ENCODE assay signal across 7 cellular contexts in the genomic region with DNA sequence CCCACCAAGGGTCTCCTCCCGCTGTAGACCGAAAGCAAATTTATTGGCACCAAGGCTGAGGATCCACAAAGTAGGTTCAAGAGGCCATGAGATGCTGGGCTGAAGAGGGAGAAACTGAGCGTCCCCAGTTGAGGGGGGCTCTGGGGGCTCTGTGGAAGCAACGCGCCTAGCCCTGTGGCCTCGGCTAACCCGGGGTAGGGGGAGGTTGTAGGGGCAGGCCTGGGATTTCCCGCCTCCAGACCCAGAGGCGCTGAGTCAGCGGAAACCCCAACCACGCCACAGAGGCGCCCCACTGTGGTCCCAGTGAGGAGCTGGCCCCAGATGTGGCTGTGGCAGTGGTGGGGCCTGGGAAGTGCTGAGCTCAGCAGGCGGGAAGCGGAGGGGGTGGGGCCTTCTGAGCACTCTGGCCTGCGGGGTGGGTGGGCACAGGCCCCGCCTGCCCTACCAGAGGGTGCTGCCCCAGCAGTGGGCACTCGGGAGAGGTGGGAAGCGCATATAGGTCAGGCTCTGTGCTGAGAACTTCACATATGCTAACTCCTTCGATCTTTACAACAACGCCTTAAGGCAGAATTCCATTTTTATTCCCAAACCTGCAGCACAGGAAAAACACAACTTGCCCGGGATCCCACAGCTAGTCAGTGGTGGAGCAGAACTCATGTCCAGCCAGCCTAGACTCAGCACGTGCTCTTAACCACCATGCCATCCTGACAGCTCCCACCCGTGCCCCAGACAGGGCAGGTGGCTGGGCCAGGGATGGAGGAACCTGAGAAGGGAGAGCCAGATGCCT. TPM values are rescaled to one million over a fixed set of nuclear protein-coding genes. Genes with fewer than 3 reads are reported as not detected.
DNase-seq lines count a peak whose midpoint lies in the region; ATAC-seq, FAIRE-seq and TF ChIP-seq lines count a peak whose summit lies in the region.

No MANE protein-coding gene starts in this region.

- peak; percentile 17 for FAIRE-seq in keratinocyte (lab: Jason Lieb, UNC)

- H3K27me3 ChIP-seq in GM23248 (replicated peaks; ENCODE audit: insufficient read depth) (no peaks in the 10 kb centered on the region), keratinocyte (ENCODE audit: control insufficient read depth, extremely low read depth, insufficient read depth, low read length) (no peaks in the 10 kb centered on the region)

- dilution Hi-C loops in keratinocyte (cut with MboI; ENCODE audit: extremely low pct_ligation_motif_present, low sequenced_read_pairs), result no loop called here

- H3K4me1 ChIP-seq in GM23248 (ENCODE audit: insufficient read depth) (peaks cover 61% of the 10 kb centered on the region), keratinocyte (ENCODE audit: control insufficient read depth, extremely low read depth, insufficient read depth, low read length) (peaks cover 49% of the 10 kb centered on the region)

- peak overlapping the region; percentile 93 for H3K4me2 ChIP-seq in GM23248 (ENCODE audit: unreplicated experiment)
- peak overlapping the region; percentile 86 for H3K4me2 ChIP-seq in keratinocyte (ENCODE audit: control insufficient read depth, extremely low read depth, insufficient read depth, low read depth, low read length)

- H3F3A ChIP-seq in GM23248 (ENCODE audit: insufficient read depth), result peaks cover 42% of the 10 kb centered on the region

- peak overlapping the region; percentile 89 for H3K9ac ChIP-seq in GM23248
- H3K9ac ChIP-seq in keratinocyte (ENCODE audit: control insufficient read depth, extremely low read depth, insufficient read depth, low read length), result peak overlapping the region; percentile 79

- peaks cover 39% of the 10 kb centered on the region for H3K4me1 Mint-ChIP-seq in T-helper 1 cell treated with Interleukin-12 subunit alpha and Interleukin-12 subunit beta and Interleukin-4 antibody, amounts not matched to agents 30 μg/mL and 1 μg/mL, for 36 hours (ENCODE audit: low read depth)

- ATAC-seq in HG03025 (IDR thresholded peaks at IDR 0.05; ENCODE audit: low FRiP score, unreplicated experiment), result no peak

- no peaks in the 10 kb centered on the region for H3K36me3 Mint-ChIP-seq in T-helper 1 cell treated with Interleukin-12 subunit alpha and Interleukin-12 subunit beta and Interleukin-4 antibody, amounts not matched to agents 30 μg/mL and 1 μg/mL, for 36 hours (ENCODE audit: low read depth)

- H2AFZ ChIP-seq in GM23248 (peak overlapping the region; percentile 29), keratinocyte (ENCODE audit: control insufficient read depth, low read length) (peak overlapping the region; percentile 50)

- H3K9me2 ChIP-seq in GM23248 (ENCODE audit: insufficient read depth), result no peaks in the 10 kb centered on the region

- H4K20me1 ChIP-seq in GM23248 (ENCODE audit: insufficient read depth) (no peaks in the 10 kb centered on the region), keratinocyte (ENCODE audit: control insufficient read depth, extremely low read depth, insufficient read depth, low read length) (no peaks in the 10 kb centered on the region)

- peak overlapping the region; percentile 59 for H3K4me3 Mint-ChIP-seq in T-helper 1 cell treated with Interleukin-12 subunit alpha and Interleukin-12 subunit beta and Interleukin-4 antibody, amounts not matched to agents 30 μg/mL and 1 μg/mL, for 36 hours

- peak; percentile 82 for DNase-seq in GM23248
- peak; percentile 79 for DNase-seq in astrocyte of the spinal cord (ENCODE audit: low read depth, low spot score)
- peak; percentile 25 for DNase-seq in keratinocyte (ENCODE audit: low read depth, low spot score)
- peak; percentile 59 to 63 for DNase-seq in stimulated activated CD4-positive, alpha-beta T cell treated with anti-CD3 and anti-CD28 coated beads, Interleukin-2, amount 100 ng/mL, for 48 hours
- DNase-seq in NCI-H2171 (lab: John Stamatoyannopoulos, UW), result no peak

- no peaks in the 10 kb centered on the region for H3K9me3 Mint-ChIP-seq in T-helper 1 cell treated with Interleukin-12 subunit alpha and Interleukin-12 subunit beta and Interleukin-4 antibody, amounts not matched to agents 30 μg/mL and 1 μg/mL, for 36 hours

- H3K27ac Mint-ChIP-seq in T-helper 1 cell treated with Interleukin-12 subunit alpha and Interleukin-12 subunit beta and Interleukin-4 antibody, amounts not matched to agents 30 μg/mL and 1 μg/mL, for 36 hours, result peak overlapping the region; percentile 72

- in situ Hi-C loops in GM23248 (cut with MboI) (no loop called here), astrocyte of the spinal cord (cut with HindIII; ENCODE audit: low sequenced_read_pairs) (no loop called here)

- peak overlapping the region; percentile 84 for H3K4me3 ChIP-seq in GM23248
- no peak overlapping the region for H3K4me3 ChIP-seq in astrocyte of the spinal cord (ENCODE audit: low read depth, low read length)
- peak overlapping the region in 2 of 3 experiments; percentile 45 to 66 for H3K4me3 ChIP-seq in keratinocyte (ENCODE audit: control insufficient read depth in 2 of 3, extremely low read depth in 1 of 3, insufficient read depth in 2 of 3, low read depth in 1 of 3, low read length in 3 of 3)

- H3K79me2 ChIP-seq in GM23248 (ENCODE audit: insufficient read depth), result peaks cover 19% of the 10 kb centered on the region
- peaks cover 21% of the 10 kb centered on the region for H3K79me2 ChIP-seq in keratinocyte (ENCODE audit: control insufficient read depth, insufficient read depth, low read length)

- H3K27ac ChIP-seq in GM23248 (peak overlapping the region; percentile 89), keratinocyte (ENCODE audit: control insufficient read depth, insufficient read depth, low read length) (peak overlapping the region; percentile 87)

- WGBS in GM23248 (ENCODE audit: low coverage in 1 of 2, low lambda C conversion rate in 2 of 2, missing lambda C conversion rate in 2 of 2), 2 experiments, result 16 to 19% methylated on average over 20 to 22 of the region's 23 CpGs

- no peaks in the 10 kb centered on the region for H3K9me1 ChIP-seq in keratinocyte (ENCODE audit: control insufficient read depth, extremely low read depth, insufficient read depth, low read length)

- no peaks in the 10 kb centered on the region for H3K36me3 ChIP-seq in GM23248 (ENCODE audit: low read depth)
- peaks cover 0 to 3% of the 10 kb centered on the region in 2 experiments for H3K36me3 ChIP-seq in keratinocyte (ENCODE audit: control insufficient read depth in 2 of 2, extremely low read depth in 1 of 2, insufficient read depth in 2 of 2, low read length in 2 of 2)

- peaks cover 36% of the 10 kb centered on the region for H3K27me3 Mint-ChIP-seq in T-helper 1 cell treated with Interleukin-12 subunit alpha and Interleukin-12 subunit beta and Interleukin-4 antibody, amounts not matched to agents 30 μg/mL and 1 μg/mL, for 36 hours (ENCODE audit: low read depth)

- H3K9me3 ChIP-seq in GM23248 (ENCODE audit: low read depth) (no peaks in the 10 kb centered on the region), keratinocyte (ENCODE audit: control insufficient read depth, low read depth, low read length) (no peaks in the 10 kb centered on the region)

- TF ChIP-seq CTCF in astrocyte of the spinal cord (IDR thresholded peaks at IDR 0.05; ENCODE audit: low read depth, low read length), result peak; percentile 21
- TF ChIP-seq CTCF in keratinocyte (optimal IDR thresholded peaks at IDR 0.05 in 1 of 3, IDR thresholded peaks at IDR 0.05 in 1 of 3, conservative IDR thresholded peaks at IDR 0.05 in 1 of 3; ENCODE audit: extremely low read depth in 1 of 3, insufficient read depth in 2 of 3, low read length in 3 of 3), result peak in 2 of 3 experiments; percentile 29 to 38

RNA-seq across cellular contexts. Expression of gene COL16A1, which starts 1.5 kb away (rescaled TPM):
- 234 and 247 TPM in 2 replicates for total RNA-seq in GM23248 (2014; rRNA removed; shearing (Covaris generic))
- polyA plus RNA-seq in GM23248 (2016; fragmentation: Nextera tagmentation; extraction: Ambion mirVana) (67.3 and 68.7 TPM in 2 replicates), keratinocyte (31.2 to 75.5 TPM (median 43.4 TPM) in 3 replicates)
- 39.2 TPM for polyA plus RNA-seq in keratinocyte (2011; ENCODE audit: low read depth)
- 5.4 and 11.0 TPM in 2 replicates for polyA plus RNA-seq in keratinocyte (2011; cell fraction: cytosol; rRNA removed)
- 155 and 217 TPM in 2 replicates for polyA plus RNA-seq in keratinocyte (2011; cell fraction: nucleus; rRNA removed)
- polyA plus RNA-seq in keratinocyte (2012; ENCODE audit: low replicate concordance), result 49.0 and 79.2 TPM in 2 replicates
- polyA minus RNA-seq in keratinocyte, result 55.1 to 84.1 TPM (median 79.1 TPM) in 3 replicates
- 33.4 TPM for polyA minus RNA-seq in keratinocyte (2011; cell fraction: cytosol; rRNA and poly(A)+ RNA removed)
- 157 and 192 TPM in 2 replicates for polyA minus RNA-seq in keratinocyte (2011; cell fraction: nucleus; rRNA and poly(A)+ RNA removed)

RNA-seq across cellular contexts. Expression of gene ADGRB2, which starts 58.9 kb away (rescaled TPM):
- total RNA-seq in GM23248 (2014; rRNA removed; shearing (Covaris generic)), result 3.6 and 3.9 TPM in 2 replicates
- 0.51 and 1.3 TPM in 2 replicates for polyA plus RNA-seq in GM23248 (2016; fragmentation: Nextera tagmentation; extraction: Ambion mirVana)
- polyA plus RNA-seq in keratinocyte, result 0.68 to 1.6 TPM (median 0.96 TPM) in 3 replicates
- polyA plus RNA-seq in keratinocyte (2011; ENCODE audit: low read depth), result 1.3 TPM
- polyA plus RNA-seq in keratinocyte (2011; cell fraction: cytosol; rRNA removed), result 0.29 and 0.51 TPM in 2 replicates
- polyA plus RNA-seq in keratinocyte (2011; cell fraction: nucleus; rRNA removed), result 2.4 and 5.0 TPM in 2 replicates
- polyA plus RNA-seq in keratinocyte (2012; ENCODE audit: low replicate concordance), result 1.0 and 1.7 TPM in 2 replicates
- 0.86 to 2.8 TPM (median 1.7 TPM) in 3 replicates for polyA minus RNA-seq in keratinocyte
- polyA minus RNA-seq in keratinocyte (2011; cell fraction: cytosol; rRNA and poly(A)+ RNA removed), result 2.3 TPM
- polyA minus RNA-seq in keratinocyte (2011; cell fraction: nucleus; rRNA and poly(A)+ RNA removed), result 2.3 and 2.8 TPM in 2 replicates
